In genomic region chr2:165697727-165698620, GRCh38 we compare ENCODE assay signal across 10 cellular contexts.
DNase-seq lines count a peak whose midpoint lies in the region; ATAC-seq and TF ChIP-seq lines count a peak whose summit lies in the region.
"Had no signal": no experiment of that assay in that cellular context is flagged by ENCODE, and none has a peak within 500 bp of the region (broad histone marks: within the 10 kb centered on the region; RNA-seq: fewer than 3 reads in every experiment).

No MANE protein-coding gene starts in this region.

- H3K18ac ChIP-seq in neuronal stem cell (ENCODE audit: low read length), result no peak overlapping the region

- H2BK15ac ChIP-seq in neuronal stem cell (ENCODE audit: low read length), result no peak overlapping the region

- H3K4me1 ChIP-seq in OCI-LY3 (ENCODE audit: low read length) (no peaks in the 10 kb centered on the region), neuronal stem cell (ENCODE audit: control insufficient read depth in 2 of 2, insufficient read depth in 1 of 2, low read depth in 1 of 2, low read length in 2 of 2) (peaks cover 13 to 14% of the 10 kb centered on the region in 2 donors), HAP-1 (no peaks in the 10 kb centered on the region)

- H3K27me3 ChIP-seq in OCI-LY3 (ENCODE audit: low read depth, low read length) (no peaks in the 10 kb centered on the region), neuronal stem cell (ENCODE audit: control insufficient read depth in 3 of 3, insufficient read depth in 3 of 3, low read depth in 1 of 3, low read length in 3 of 3) (no peaks in the 10 kb centered on the region), HAP-1 (ENCODE audit: low read depth) (no peaks in the 10 kb centered on the region; the same call in 1 of the 2 replicates)

- no peak for TF ChIP-seq CTCF in OCI-LY3 (IDR thresholded peaks at IDR 0.05; ENCODE audit: low read depth, low read length)

- no peak overlapping the region for H3K23ac ChIP-seq in neuronal stem cell (ENCODE audit: low read depth, low read length, poor library complexity)

- H3K36me3 ChIP-seq in OCI-LY3 (replicated peaks; ENCODE audit: low read depth, low read length) (no peaks in the 10 kb centered on the region), neuronal stem cell (replicated peaks in 1 of 2; ENCODE audit: control insufficient read depth in 2 of 2, insufficient read depth in 2 of 2, low read length in 2 of 2) (no peaks in the 10 kb centered on the region), HAP-1 (replicated peaks) (no peaks in the 10 kb centered on the region)
- H3K36me3 ChIP-seq: WERI-Rb-1 had no signal

- H3K4me2 ChIP-seq in OCI-LY3 (ENCODE audit: low read length) (peak overlapping the region; percentile 30), neuronal stem cell (ENCODE audit: insufficient read depth, low read length, poor library complexity, severe bottlenecking) (peak overlapping the region; percentile 20)

- H2BK120ac ChIP-seq in neuronal stem cell (ENCODE audit: low read depth, low read length), result no peak overlapping the region

- DNase-seq in neuronal stem cell (ENCODE audit: low spot score) (peak; percentile 9), HAP-1 (ENCODE audit: low spot score in 2 of 2) (no peak), NCI-H2107 (lab: John Stamatoyannopoulos, UW) (no peak), NCI-H345 (lab: John Stamatoyannopoulos, UW) (no peak)
- no peak for DNase-seq in stimulated activated CD4-positive, alpha-beta T cell treated with anti-CD3 and anti-CD28 coated beads, Interleukin-4, amount 100 ng/mL, for 1 hour
- DNase-seq: activated naive CD8-positive, alpha-beta T cell treated with anti-CD3 and anti-CD28 coated beads, Interleukin-2, amount 10 ng/mL, durations not matched to agents 7 days and 5 days had no signal

- H4K91ac ChIP-seq in neuronal stem cell (ENCODE audit: low read depth, low read length, poor library complexity), result no peak overlapping the region

- H4K20me1 ChIP-seq in OCI-LY3 (ENCODE audit: insufficient read depth, low read length), result no peaks in the 10 kb centered on the region

- no peak overlapping the region for H2BK5ac ChIP-seq in neuronal stem cell (ENCODE audit: low read length)

- H3K79me1 ChIP-seq in neuronal stem cell (ENCODE audit: low read depth, low read length), result no peaks in the 10 kb centered on the region

- peak overlapping the region; percentile 73; the same call in 1 of the 2 replicates for H2AFZ ChIP-seq in OCI-LY3 (ENCODE audit: low read depth, low read length)
- peak overlapping the region; percentile 46 for H2AFZ ChIP-seq in neuronal stem cell (ENCODE audit: low read length)

- no peak overlapping the region for H4K8ac ChIP-seq in neuronal stem cell (ENCODE audit: low read depth, low read length)

- no peak overlapping the region for H3K4ac ChIP-seq in neuronal stem cell (ENCODE audit: low read length)

- no peak overlapping the region for H2BK12ac ChIP-seq in neuronal stem cell (ENCODE audit: low read length)

- peak; percentile 26 for ATAC-seq in GM19455 (IDR thresholded peaks at IDR 0.05; ENCODE audit: unreplicated experiment)
- peak; percentile 14 for ATAC-seq in HG03108 (IDR thresholded peaks at IDR 0.05; ENCODE audit: unreplicated experiment)

- H3K27ac ChIP-seq in OCI-LY3 (ENCODE audit: low read length) (no peak overlapping the region), neuronal stem cell (replicated peaks; ENCODE audit: low read length) (peak overlapping the region; percentile 53)
- H3K27ac ChIP-seq: WERI-Rb-1 had no signal

- H3K9me3 ChIP-seq in OCI-LY3 (ENCODE audit: insufficient read depth, low read length) (no peaks in the 10 kb centered on the region), neuronal stem cell (replicated peaks in 1 of 2; ENCODE audit: control insufficient read depth in 2 of 2, insufficient read depth in 1 of 2, low read depth in 1 of 2, low read length in 2 of 2) (peaks cover 0 to 2% of the 10 kb centered on the region in 2 donors), HAP-1 (no peaks in the 10 kb centered on the region)

- WGBS in neuronal stem cell (ENCODE audit: extremely low coverage in 2 of 2, insufficient read length in 2 of 2, insufficient replicate concordance in 1 of 2), 2 donors, result no CpG with 5 or more reads among the region's 4 CpGs

- H3K9ac ChIP-seq in OCI-LY3 (ENCODE audit: low read length) (no peak overlapping the region), neuronal stem cell (ENCODE audit: low read depth, low read length, poor library complexity) (no peak overlapping the region)

- in situ Hi-C loops in HAP-1 (cut with MboI; ENCODE audit: low sequenced_read_pairs), result loop anchor here (25.0 kb wide), 1 partner anchor 286 kb away; no protein-coding TSS in a partner anchor

- H3K4me3 ChIP-seq in OCI-LY3 (ENCODE audit: low read length) (no peak overlapping the region), neuronal stem cell (ENCODE audit: low read length in 2 of 2) (no peak overlapping the region), HAP-1 (no peak overlapping the region)

- no peaks in the 10 kb centered on the region for H3K79me2 ChIP-seq in OCI-LY3 (ENCODE audit: low read length)

- no peak overlapping the region for H2AK5ac ChIP-seq in neuronal stem cell (ENCODE audit: low read depth, low read length)

- H3K14ac ChIP-seq in neuronal stem cell (ENCODE audit: low read length), result no peak overlapping the region
